ENCODE assay signal across 35 cellular contexts in the genomic region with DNA sequence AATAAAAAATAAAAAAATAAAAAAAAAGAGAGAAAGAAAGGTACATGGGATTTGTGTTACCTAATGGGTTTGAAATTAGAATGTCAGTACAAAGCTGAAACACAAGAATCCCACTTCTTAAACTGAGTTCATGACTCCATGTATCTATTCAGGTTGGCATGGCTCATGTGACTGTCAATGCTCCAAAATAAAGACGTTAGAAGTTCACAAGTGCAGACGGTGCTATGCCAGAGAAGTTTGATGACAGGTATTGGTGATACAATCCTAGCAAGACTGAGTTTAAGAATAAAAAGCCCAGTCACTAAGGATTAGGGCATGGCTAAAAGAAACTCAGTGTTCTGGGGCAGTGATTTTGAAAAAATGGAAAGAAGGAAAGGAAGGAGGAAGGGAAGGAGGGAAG.
"Had no signal": no experiment of that assay in that cellular context is flagged by ENCODE, and none has a peak within 500 bp of the region (broad histone marks: within the 10 kb centered on the region; RNA-seq: fewer than 3 reads in every experiment).

No MANE protein-coding gene starts in this region.

- H3K9ac ChIP-seq: SK-N-SH had no signal

- ATAC-seq: activated CD8-positive, alpha-beta T cell treated with anti-CD3 and anti-CD28 coated beads for 36 hours; activated T-cell treated with anti-CD3 and anti-CD28 coated beads, Interleukin-2, amount 50 U/mL, for 72 hours; activated T-helper 17 cell treated with anti-CD3 and anti-CD28 coated beads, Interleukin-2, amount 50 U/mL, for 72 hours; body of pancreas had no signal

- H3K27me3 Mint-ChIP-seq: activated CD4-positive, alpha-beta T cell treated with anti-CD3 and anti-CD28 coated beads, Interleukin-2, amount 10 ng/mL, durations not matched to agents 24 days and 14 days; activated CD8-positive, alpha-beta T cell treated with anti-CD3 and anti-CD28 coated beads for 36 hours; activated naive CD4-positive, alpha-beta T cell treated with anti-CD3 and anti-CD28 coated beads, Interleukin-2, amount 50 U/mL, for 24 hours; activated naive CD8-positive, alpha-beta T cell treated with anti-CD3 and anti-CD28 coated beads, Interleukin-2, amount 10 ng/mL, durations not matched to agents 7 days and 5 days; activated T-helper 17 cell treated with anti-CD3 and anti-CD28 coated beads, Interleukin-2, amount 50 U/mL, for 72 hours had no signal

- H3K9me3 ChIP-seq: ascending aorta, body of pancreas, breast epithelium, SJSA1, SK-N-SH had no signal

- H3K9me3 Mint-ChIP-seq: activated CD4-positive, alpha-beta T cell treated with anti-CD3 and anti-CD28 coated beads, Interleukin-2, amount 10 ng/mL, durations not matched to agents 24 days and 14 days; activated CD8-positive, alpha-beta T cell treated with anti-CD3 and anti-CD28 coated beads for 36 hours; activated naive CD4-positive, alpha-beta T cell treated with anti-CD3 and anti-CD28 coated beads, Interleukin-2, amount 50 U/mL, for 24 hours; activated naive CD8-positive, alpha-beta T cell treated with anti-CD3 and anti-CD28 coated beads, Interleukin-2, amount 10 ng/mL, durations not matched to agents 7 days and 5 days; activated T-cell treated with anti-CD3 and anti-CD28 coated beads, Interleukin-2, amount 50 U/mL, for 72 hours; T-helper 1 cell treated with Interleukin-12 subunit alpha and Interleukin-12 subunit beta and Interleukin-4 antibody, amounts not matched to agents 30 μg/mL and 1 μg/mL, for 36 hours; T-helper 2 cell treated with Interferon-gamma antibody and Interleukin-4, amounts not matched to agents 5 μg/mL and 100 μg/mL, for 36 hours had no signal

- DNase-seq: activated CD4-positive, alpha-beta T cell treated with anti-CD3 and anti-CD28 coated beads, Interleukin-2, amount 10 ng/mL, durations not matched to agents 24 days and 14 days; activated CD4-positive, alpha-beta T cell treated with anti-CD3 and anti-CD28 coated beads, Interleukin-2, amount 50 U/mL, for 4 hours; activated CD8-positive, alpha-beta T cell treated with anti-CD3 and anti-CD28 coated beads for 36 hours; activated effector memory CD4-positive, alpha-beta T cell treated with anti-CD3 and anti-CD28 coated beads, Interleukin-2, amount 50 U/mL, for 16 hours; activated naive CD4-positive, alpha-beta T cell treated with Interleukin-2 at 50 U/mL for 16 hours; activated naive CD8-positive, alpha-beta T cell treated with anti-CD3 and anti-CD28 coated beads, Interleukin-2, amount 10 ng/mL, durations not matched to agents 7 days and 5 days; activated T-cell treated with anti-CD3 and anti-CD28 coated beads, Interleukin-2, amount 50 U/mL, for 1 hour; activated T-cell treated with anti-CD3 and anti-CD28 coated beads, Interleukin-2, amount 50 U/mL, for 72 hours; amygdala; body of pancreas; caudate nucleus; Karpas-422; KBM-7; MG63; NCI-H1048; NCI-H1105 treated with DMSO at 0.1 percent for 48 hours; NCI-H1436; NCI-H1694; NCI-H1930; NCI-H2081 treated with DMSO at 0.1 percent for 48 hours; NCI-H226; NCI-H524 treated with DMSO at 0.1 percent for 48 hours; PC-9; SHP77; SK-N-SH had no signal

- H3K4me3 ChIP-seq: ascending aorta, body of pancreas, breast epithelium, MG63, PC-9, SJSA1 had no signal

- H3K4me1 Mint-ChIP-seq: activated CD4-positive, alpha-beta T cell treated with anti-CD3 and anti-CD28 coated beads, Interleukin-2, amount 10 ng/mL, durations not matched to agents 24 days and 14 days; activated naive CD4-positive, alpha-beta T cell treated with anti-CD3 and anti-CD28 coated beads, Interleukin-2, amount 50 U/mL, for 24 hours; activated naive CD8-positive, alpha-beta T cell treated with anti-CD3 and anti-CD28 coated beads, Interleukin-2, amount 10 ng/mL, durations not matched to agents 7 days and 5 days; activated T-helper 17 cell treated with anti-CD3 and anti-CD28 coated beads, Interleukin-2, amount 50 U/mL, for 72 hours had no signal

- H3K36me3 Mint-ChIP-seq: activated naive CD4-positive, alpha-beta T cell treated with anti-CD3 and anti-CD28 coated beads, Interleukin-2, amount 50 U/mL, for 24 hours; activated naive CD8-positive, alpha-beta T cell treated with anti-CD3 and anti-CD28 coated beads, Interleukin-2, amount 10 ng/mL, durations not matched to agents 7 days and 5 days had no signal

- H3K27me3 ChIP-seq: ascending aorta, body of pancreas, breast epithelium, MG63, SJSA1 had no signal

- H2AFZ ChIP-seq: PC-9 had no signal

- H3K36me3 ChIP-seq: ascending aorta, breast epithelium, MG63, SJSA1 had no signal

- H3K4me2 ChIP-seq: PC-9, SK-N-SH had no signal

- H3K27ac ChIP-seq: body of pancreas, breast epithelium, PC-9, RWPE1, SJSA1 had no signal

- H3K4me1 ChIP-seq: ascending aorta, body of pancreas, breast epithelium had no signal

- H3K4me3 Mint-ChIP-seq: activated CD4-positive, alpha-beta T cell treated with anti-CD3 and anti-CD28 coated beads, Interleukin-2, amount 10 ng/mL, durations not matched to agents 24 days and 14 days; activated CD8-positive, alpha-beta T cell treated with anti-CD3 and anti-CD28 coated beads for 36 hours; activated naive CD4-positive, alpha-beta T cell treated with anti-CD3 and anti-CD28 coated beads, Interleukin-2, amount 50 U/mL, for 24 hours; activated naive CD8-positive, alpha-beta T cell treated with anti-CD3 and anti-CD28 coated beads, Interleukin-2, amount 10 ng/mL, durations not matched to agents 7 days and 5 days; activated T-cell treated with anti-CD3 and anti-CD28 coated beads, Interleukin-2, amount 50 U/mL, for 72 hours; activated T-helper 17 cell treated with anti-CD3 and anti-CD28 coated beads, Interleukin-2, amount 50 U/mL, for 72 hours; T-helper 1 cell treated with Interleukin-12 subunit alpha and Interleukin-12 subunit beta and Interleukin-4 antibody, amounts not matched to agents 30 μg/mL and 1 μg/mL, for 36 hours; T-helper 2 cell treated with Interferon-gamma antibody and Interleukin-4, amounts not matched to agents 5 μg/mL and 100 μg/mL, for 36 hours had no signal

- FAIRE-seq: RCC 7860, TTC549 had no signal

- H3K27ac Mint-ChIP-seq: activated CD4-positive, alpha-beta T cell treated with anti-CD3 and anti-CD28 coated beads, Interleukin-2, amount 10 ng/mL, durations not matched to agents 24 days and 14 days; activated CD8-positive, alpha-beta T cell treated with anti-CD3 and anti-CD28 coated beads for 36 hours; activated naive CD4-positive, alpha-beta T cell treated with anti-CD3 and anti-CD28 coated beads, Interleukin-2, amount 50 U/mL, for 24 hours; activated naive CD8-positive, alpha-beta T cell treated with anti-CD3 and anti-CD28 coated beads, Interleukin-2, amount 10 ng/mL, durations not matched to agents 7 days and 5 days; activated T-cell treated with anti-CD3 and anti-CD28 coated beads, Interleukin-2, amount 50 U/mL, for 72 hours; activated T-helper 17 cell treated with anti-CD3 and anti-CD28 coated beads, Interleukin-2, amount 50 U/mL, for 72 hours; T-helper 1 cell treated with Interleukin-12 subunit alpha and Interleukin-12 subunit beta and Interleukin-4 antibody, amounts not matched to agents 30 μg/mL and 1 μg/mL, for 36 hours; T-helper 2 cell treated with Interferon-gamma antibody and Interleukin-4, amounts not matched to agents 5 μg/mL and 100 μg/mL, for 36 hours had no signal
